ENCODE assay signal across 8 cellular contexts in genomic region chr5:169805527-169805934, GRCh38.
DNase-seq lines count a peak whose midpoint lies in the region; ATAC-seq lines count a peak whose summit lies in the region.

No MANE protein-coding gene starts in this region.

- peak overlapping the region in 2 of 8 donors; percentile 23 to 39 for H3K4me3 Mint-ChIP-seq in naive B cell

- peaks cover 16 to 31% of the 10 kb centered on the region in 2 donors for H3K36me3 Mint-ChIP-seq in naive B cell

- ATAC-seq in GM18867 (IDR thresholded peaks at IDR 0.05; ENCODE audit: unreplicated experiment) (peak; percentile 84), HG02763 (IDR thresholded peaks at IDR 0.05; ENCODE audit: unreplicated experiment) (peak; percentile 92), naive B cell (ENCODE audit: low read depth in 2 of 2) (peak; percentile 56 to 68)

- peak; percentile 78 for DNase-seq in activated CD4-positive, alpha-beta T cell treated with anti-CD3 and anti-CD28 coated beads for 48 hours
- peak; percentile 4 for DNase-seq in naive B cell
- DNase-seq in NCI-H1417 (lab: John Stamatoyannopoulos, UW): no peak
- DNase-seq in HCEC 1CT: no peak
- DNase-seq in dedifferentiated amniotic fluid mesenchymal stem cell (ENCODE audit: extremely low spot score): no peak
- DNase-seq in globus pallidus (ENCODE audit: low spot score): no peak

- H3K9me3 Mint-ChIP-seq in naive B cell: no peaks in the 10 kb centered on the region

- H3K27me3 Mint-ChIP-seq in naive B cell: no peaks in the 10 kb centered on the region

- peak overlapping the region in 5 of 6 donors; percentile 21 to 91 (median 78) for H3K27ac Mint-ChIP-seq in naive B cell

- H3K4me1 Mint-ChIP-seq in naive B cell: peaks cover 27 to 30% (median 30%) of the 10 kb centered on the region in 3 donors

Comparison
In these comparisons a context has a peak if more than half of its experiments do, and no peak if none do; other contexts are left out.
1. DNase-seq: peak in activated CD4-positive, alpha-beta T cell treated with anti-CD3 and anti-CD28 coated beads for 48 hours (single experiment) and naive B cell (single experiment); none in NCI-H1417 (0 of 3), HCEC 1CT (single experiment), dedifferentiated amniotic fluid mesenchymal stem cell (single experiment) and globus pallidus (single experiment).
2. Peak in every context shown above with its lines, with median percentiles within 50 percentile points of each other: ATAC-seq.